16 cellular contexts compared by ENCODE assay signal in genomic region chr3:107997666-107998065, GRCh38.
"Had no signal": no experiment of that assay in that cellular context is flagged by ENCODE, and none has a peak within 500 bp of the region (broad histone marks: within the 10 kb centered on the region; RNA-seq: fewer than 3 reads in every experiment).

No MANE protein-coding gene starts in this region.

- H3K27me3 Mint-ChIP-seq: naive thymus-derived CD8-positive, alpha-beta T cell had no signal

- ATAC-seq: foreskin keratinocyte; mucosa of descending colon; naive thymus-derived CD8-positive, alpha-beta T cell had no signal

- H3K27ac ChIP-seq: colonic mucosa, esophagus squamous epithelium, foreskin keratinocyte, right atrium auricular region, stomach, thoracic aorta, transverse colon had no signal

- H3K36me3 Mint-ChIP-seq: naive thymus-derived CD8-positive, alpha-beta T cell had no signal

- H3K27me3 ChIP-seq: colonic mucosa, esophagus squamous epithelium, foreskin keratinocyte, right atrium auricular region, stomach, transverse colon had no signal

- H3K9me3 Mint-ChIP-seq: naive thymus-derived CD8-positive, alpha-beta T cell had no signal

- H3K9me3 ChIP-seq: colonic mucosa, esophagus squamous epithelium, mucosa of descending colon, right atrium auricular region, stomach, thoracic aorta, transverse colon had no signal

- H3K4me3 ChIP-seq: colonic mucosa, esophagus squamous epithelium, mucosa of descending colon, right atrium auricular region, stomach, thoracic aorta, transverse colon had no signal

- H3K4me1 ChIP-seq: right atrium auricular region had no signal

- DNase-seq: colonic mucosa; dermis blood vessel endothelial cell; esophagus squamous epithelium; foreskin keratinocyte; mucosa of descending colon; naive thymus-derived CD8-positive, alpha-beta T cell; posterior cingulate gyrus; small intestine; stimulated activated CD4-positive, alpha-beta T cell treated with anti-CD3 and anti-CD28 coated beads, Interleukin-12 subunit alpha, Interleukin-12 subunit beta, amount 100 ng/mL, for 4 hours; stimulated activated naive CD4-positive, alpha-beta T cell; stomach; substantia nigra; transverse colon had no signal

- H3K4me3 Mint-ChIP-seq: naive thymus-derived CD8-positive, alpha-beta T cell; neural crest cell had no signal
